ENCODE assay signal across 8 cellular contexts in genomic region chr14:96153003-96153402, GRCh38. TPM values are rescaled to one million over a fixed set of nuclear protein-coding genes. Genes with fewer than 3 reads are reported as not detected.
"Had no signal": no experiment of that assay in that cellular context is flagged by ENCODE, and none has a peak within 500 bp of the region (broad histone marks: within the 10 kb centered on the region; RNA-seq: fewer than 3 reads in every experiment).

No MANE protein-coding gene starts in this region.

- H3K9ac ChIP-seq: GM23248 had no signal

- H3K27ac ChIP-seq: GM23248 had no signal

- H3K36me3 ChIP-seq: HAP-1 had no signal

- DNase-seq: GM23248, GOT3, H7, KG1 had no signal

- H3K9me3 ChIP-seq: HAP-1 had no signal

- H3K4me3 ChIP-seq: GM23248, HAP-1, K562 had no signal

- ATAC-seq: HCT116, K562 had no signal

- H3K4me1 ChIP-seq: HAP-1 had no signal

- FAIRE-seq: HTR-8/SVneo, K562 had no signal

RNA-seq across cellular contexts. Expression of gene BDKRB2, which starts 51.6 kb away (rescaled TPM):
- polyA plus RNA-seq: K562 had no signal
